ENCODE assay signal across 7 cellular contexts in the genomic region with DNA sequence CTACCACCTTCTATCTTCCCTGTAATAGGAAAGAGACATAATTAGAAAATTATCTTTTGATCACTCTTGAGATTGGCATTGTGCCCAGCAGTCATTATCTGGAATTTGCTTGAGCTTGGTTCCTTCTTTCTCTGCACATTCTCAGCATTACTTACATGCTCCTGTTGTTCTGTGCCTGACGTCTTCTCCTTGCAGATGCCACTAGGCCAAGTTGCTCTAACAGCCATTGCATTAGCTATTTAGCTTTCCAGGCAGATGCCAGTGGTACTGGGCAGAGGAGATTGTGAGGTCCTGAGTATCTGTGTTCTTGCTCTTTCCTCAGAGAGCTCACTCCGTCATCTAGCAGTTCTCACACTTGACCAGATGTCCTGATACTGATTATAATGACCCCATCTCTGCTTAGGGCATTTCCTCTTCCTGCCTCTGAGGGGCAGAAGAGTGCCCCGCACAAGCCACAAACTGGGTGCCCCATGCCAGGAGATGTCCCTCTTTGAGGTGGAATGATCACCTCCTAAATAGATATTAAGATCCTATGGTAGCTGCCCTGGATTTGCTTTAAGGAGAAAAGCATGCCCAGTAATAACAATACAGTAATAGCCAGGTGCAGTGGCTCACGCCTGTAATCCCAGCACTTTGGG. TPM values are rescaled to one million over a fixed set of nuclear protein-coding genes. Genes with fewer than 3 reads are reported as not detected.
DNase-seq lines count a peak whose midpoint lies in the region; ATAC-seq and TF ChIP-seq lines count a peak whose summit lies in the region.
"Had no signal": no experiment of that assay in that cellular context is flagged by ENCODE, and none has a peak within 500 bp of the region (broad histone marks: within the 10 kb centered on the region; RNA-seq: fewer than 3 reads in every experiment).

No MANE protein-coding gene starts in this region.

- no peak overlapping the region for H3K4me3 ChIP-seq in endodermal cell (ENCODE audit: low read length)

- H3K36me3 Mint-ChIP-seq in endodermal cell (ENCODE audit: low read depth) = peaks cover 72% of the 10 kb centered on the region

- no peak overlapping the region for H3K4me3 Mint-ChIP-seq in endodermal cell

- DNase-seq in AG20443 (ENCODE audit: low spot score) (peak; percentile 9), Kasumi-1 (lab: John Stamatoyannopoulos, UW) (peak; percentile 16 to 33), endodermal cell (peak; percentile 62), activated T-cell treated with anti-CD3 and anti-CD28 coated beads for 4 hours (no peak)
- DNase-seq: naive B cell had no signal

- H3K9ac ChIP-seq in endodermal cell (ENCODE audit: extremely low read depth, low read length, poor library complexity, severe bottlenecking) = no peak overlapping the region

- peak; percentile 72 for TF ChIP-seq CTCF in endodermal cell (conservative IDR thresholded peaks at IDR 0.05)

- WGBS in endodermal cell (ENCODE audit: insufficient coverage in 1 of 2, insufficient read length in 1 of 2), 2 experiments = 83 to 91% methylated on average over 4 of the region's 4 CpGs

- no peak overlapping the region for H3K27ac ChIP-seq in endodermal cell (ENCODE audit: low read depth, low read length)

- peaks cover 11% of the 10 kb centered on the region for H3K4me1 Mint-ChIP-seq in endodermal cell

- peaks cover 82% of the 10 kb centered on the region for H3K36me3 ChIP-seq in endodermal cell (ENCODE audit: control insufficient read depth, insufficient read depth, low read length)

- H3K9me3 Mint-ChIP-seq in endodermal cell = no peaks in the 10 kb centered on the region
- H3K9me3 Mint-ChIP-seq: naive B cell had no signal

- no peaks in the 10 kb centered on the region for H3K27me3 ChIP-seq in endodermal cell (ENCODE audit: control insufficient read depth, insufficient read depth, low read length, poor library complexity, severe bottlenecking)

- ATAC-seq in GM18909 (IDR thresholded peaks at IDR 0.05; ENCODE audit: poor library complexity, unreplicated experiment) (no peak), GM19328 (IDR thresholded peaks at IDR 0.05; ENCODE audit: unreplicated experiment) (no peak)

- peaks cover 12% of the 10 kb centered on the region for H3K4me1 ChIP-seq in endodermal cell (ENCODE audit: control insufficient read depth, insufficient read depth, low read length)

- H3K27ac Mint-ChIP-seq in endodermal cell = no peak overlapping the region

- no peaks in the 10 kb centered on the region for H3K9me3 ChIP-seq in endodermal cell (ENCODE audit: control insufficient read depth, low read length)

- H3K27me3 Mint-ChIP-seq in endodermal cell (ENCODE audit: insufficient read depth) = no peaks in the 10 kb centered on the region
- H3K27me3 Mint-ChIP-seq: naive B cell had no signal

RNA-seq across cellular contexts. Expression of a gene that starts 30.7 kb away (rescaled TPM):
- 10 to 100 TPM; 53.4 to 56.6 TPM for total RNA-seq in endodermal cell
- polyA plus RNA-seq in endodermal cell (2013, experiment 1 of 2) = 27.0 TPM
- 28.4 TPM for polyA plus RNA-seq in endodermal cell (2013, experiment 2 of 2)

RNA-seq across cellular contexts. Expression of a gene that starts 31.1 kb away (rescaled TPM):
- 10 to 100 TPM; 13.2 to 18.9 TPM for total RNA-seq in endodermal cell
- polyA plus RNA-seq in endodermal cell (2013, experiment 1 of 2) = 8.9 TPM
- 6.5 TPM for polyA plus RNA-seq in endodermal cell (2013, experiment 2 of 2)

RNA-seq across cellular contexts. Expression of a gene that starts 49.3 kb away (rescaled TPM):
- total RNA-seq in endodermal cell = 1 to 10 TPM in 1 of 2 donors, under 1 TPM in 1; 0.89 to 1.5 TPM
- 0.93 TPM for polyA plus RNA-seq in endodermal cell (2013, experiment 1 of 2)
- 0.62 TPM for polyA plus RNA-seq in endodermal cell (2013, experiment 2 of 2)

RNA-seq across cellular contexts. Expression of a gene that starts 52.4 kb away (rescaled TPM):
- 100 to 1,000 TPM in 1 of 2 donors, 10 to 100 TPM in 1; 96.4 to 130 TPM for total RNA-seq in endodermal cell
- polyA plus RNA-seq in endodermal cell (2013, experiment 1 of 2) = 98.1 TPM
- 88.1 TPM for polyA plus RNA-seq in endodermal cell (2013, experiment 2 of 2)

RNA-seq across cellular contexts. Expression of a gene that starts 52.7 kb away (rescaled TPM):
- total RNA-seq in endodermal cell = 1 to 10 TPM; 7.5 to 8.4 TPM
- 5.8 TPM for polyA plus RNA-seq in endodermal cell (2013, experiment 1 of 2)
- polyA plus RNA-seq in endodermal cell (2013, experiment 2 of 2) = 4.7 TPM
